16 cellular contexts compared by ENCODE assay signal in genomic region chr20:22861990-22862389, GRCh38.
DNase-seq lines count a peak whose midpoint lies in the region; ATAC-seq and TF ChIP-seq lines count a peak whose summit lies in the region.
"Had no signal": no experiment of that assay in that cellular context is flagged by ENCODE, and none has a peak within 500 bp of the region (broad histone marks: within the 10 kb centered on the region; RNA-seq: fewer than 3 reads in every experiment).

No MANE protein-coding gene starts in this region.

- no peaks in the 10 kb centered on the region for H3K36me3 ChIP-seq in adrenal gland (replicated peaks in 1 of 2)
- no peaks in the 10 kb centered on the region for H3K36me3 ChIP-seq in heart left ventricle
- no peaks in the 10 kb centered on the region for H3K36me3 ChIP-seq in osteoblast (ENCODE audit: insufficient read depth, low read length)
- H3K36me3 ChIP-seq: thyroid gland had no signal

- DNase-seq in Daoy (ENCODE audit: low read depth) (peak; percentile 64), adrenal gland (peak; percentile 23 to 75 (median 41)), heart left ventricle (peak; percentile 59 to 77 (median 74)), osteoblast (ENCODE audit: insufficient read length, low spot score, missing footprints) (peak; percentile 13), ureter (ENCODE audit: low spot score) (no peak), NCI-H1048 (lab: John Stamatoyannopoulos, UW) (no peak), mucosa of gallbladder (ENCODE audit: low spot score) (no peak)
- DNase-seq in stimulated activated naive B cell treated with anti-CD40 and anti-IgM and Interleukin-4, amounts not matched to agents 10 μg/mL and 1 μg/mL and 100 μg/mL, for 72 hours, result no peak
- DNase-seq: activated CD4-positive, alpha-beta T cell treated with anti-CD3 and anti-CD28 coated beads, Interleukin-2, amount 10 ng/mL, durations not matched to agents 24 days and 14 days; activated gamma-delta T cell; cerebellar nuclear complex; naive thymus-derived CD8-positive, alpha-beta T cell; NCI-H146; stimulated activated CD4-positive, alpha-beta T cell treated with anti-CD3 and anti-CD28 coated beads, Interleukin-12 subunit alpha, Interleukin-12 subunit beta, amount 100 ng/mL, for 4 hours had no signal

- no peaks in the 10 kb centered on the region for H4K20me1 ChIP-seq in osteoblast (ENCODE audit: insufficient read depth, low read length)

- H3K4me2 ChIP-seq in osteoblast (ENCODE audit: insufficient read depth, low read length), result no peak overlapping the region

- peak; percentile 66 to 93 (median 84) for ATAC-seq in heart left ventricle
- no peak for ATAC-seq in stimulated activated naive B cell treated with anti-CD40 and anti-IgM and Interleukin-4, amounts not matched to agents 10 μg/mL and 1 μg/mL and 100 μg/mL, for 72 hours (replicated peaks)
- ATAC-seq: naive thymus-derived CD8-positive, alpha-beta T cell had no signal

- H3K27me3 Mint-ChIP-seq in stimulated activated naive B cell treated with anti-CD40 and anti-IgM and Interleukin-4, amounts not matched to agents 10 μg/mL and 1 μg/mL and 100 μg/mL, for 72 hours, result peaks cover 0 to 5% of the 10 kb centered on the region in 2 donors

- H3K36me3 Mint-ChIP-seq in stimulated activated naive B cell treated with anti-CD40 and anti-IgM and Interleukin-4, amounts not matched to agents 10 μg/mL and 1 μg/mL and 100 μg/mL, for 72 hours, result no peaks in the 10 kb centered on the region
- H3K36me3 Mint-ChIP-seq: naive thymus-derived CD8-positive, alpha-beta T cell had no signal

- peaks cover 2 to 5% of the 10 kb centered on the region in 2 donors for H3K9me3 Mint-ChIP-seq in stimulated activated naive B cell treated with anti-CD40 and anti-IgM and Interleukin-4, amounts not matched to agents 10 μg/mL and 1 μg/mL and 100 μg/mL, for 72 hours
- H3K9me3 Mint-ChIP-seq: activated CD4-positive, alpha-beta T cell treated with anti-CD3 and anti-CD28 coated beads, Interleukin-2, amount 10 ng/mL, durations not matched to agents 24 days and 14 days had no signal

- H3K4me1 ChIP-seq in adrenal gland (replicated peaks in 1 of 2), result no peaks in the 10 kb centered on the region
- H3K4me1 ChIP-seq in heart left ventricle, result peaks cover 0 to 21% (median 4%) of the 10 kb centered on the region in 12 donors
- H3K4me1 ChIP-seq in osteoblast (ENCODE audit: insufficient read depth, low read length), result no peaks in the 10 kb centered on the region
- H3K4me1 ChIP-seq: thyroid gland had no signal

- H3K4me1 Mint-ChIP-seq in stimulated activated naive B cell treated with anti-CD40 and anti-IgM and Interleukin-4, amounts not matched to agents 10 μg/mL and 1 μg/mL and 100 μg/mL, for 72 hours, result no peaks in the 10 kb centered on the region
- H3K4me1 Mint-ChIP-seq: activated CD4-positive, alpha-beta T cell treated with anti-CD3 and anti-CD28 coated beads, Interleukin-2, amount 10 ng/mL, durations not matched to agents 24 days and 14 days; naive thymus-derived CD8-positive, alpha-beta T cell had no signal

- TF ChIP-seq POLR2A in adrenal gland (IDR thresholded peaks at IDR 0.05) (no peak), heart left ventricle (IDR thresholded peaks at IDR 0.05) (no peak)

- H2AFZ ChIP-seq in osteoblast (ENCODE audit: low read length), result no peak overlapping the region
- H2AFZ ChIP-seq: GM23248 had no signal

- no peak for TF ChIP-seq CTCF in adrenal gland (IDR thresholded peaks at IDR 0.05)
- TF ChIP-seq CTCF in heart left ventricle (IDR thresholded peaks at IDR 0.05), result no peak
- TF ChIP-seq CTCF in osteoblast (IDR thresholded peaks at IDR 0.05; ENCODE audit: extremely low read depth, low read depth, low read length), result no peak

- intact Hi-C loops in adrenal gland (cut with DNase I) (no loop called here), heart left ventricle (cut with DNase I) (loop anchor here in 8 of 10 donors (1.0 to 10.0 kb wide), 15 partner anchors 113 to 453 kb away; partner anchors contain the start of gene THBD (in 7 of the 8))

- H3K79me2 ChIP-seq in osteoblast (ENCODE audit: insufficient read depth, low read length), result no peaks in the 10 kb centered on the region

- H3K27ac ChIP-seq in adrenal gland (peak overlapping the region in 2 of 5 donors; percentile 40 to 80), heart left ventricle (peak overlapping the region; percentile 44 to 87 (median 73)), osteoblast (ENCODE audit: low read depth, low read length) (no peak overlapping the region)
- H3K27ac ChIP-seq: GM23248 had no signal

- H3K9me3 ChIP-seq in adrenal gland (replicated peaks in 1 of 3) (no peaks in the 10 kb centered on the region), heart left ventricle (peaks cover 0 to under 1% (median 0%) of the 10 kb centered on the region in 12 donors), osteoblast (ENCODE audit: low read depth, low read length) (no peaks in the 10 kb centered on the region)
- H3K9me3 ChIP-seq: thyroid gland had no signal

- 69 to 81% (median 78%) methylated on average over 10 of the region's 10 CpGs for WGBS in adrenal gland, 4 donors
- WGBS in heart left ventricle, 4 donors, result 58 to 75% (median 70%) methylated on average over 10 of the region's 10 CpGs

- H3K27me3 ChIP-seq in adrenal gland (no peaks in the 10 kb centered on the region), heart left ventricle (no peaks in the 10 kb centered on the region), osteoblast (ENCODE audit: insufficient read depth, low read length) (peaks cover 3% of the 10 kb centered on the region)
- H3K27me3 ChIP-seq: thyroid gland had no signal

- H3K4me3 ChIP-seq in adrenal gland (no peak overlapping the region), heart left ventricle (no peak overlapping the region), osteoblast (ENCODE audit: insufficient read depth, low read length) (no peak overlapping the region)
- H3K4me3 ChIP-seq: GM23248, thyroid gland had no signal

- H3K27ac Mint-ChIP-seq in stimulated activated naive B cell treated with anti-CD40 and anti-IgM and Interleukin-4, amounts not matched to agents 10 μg/mL and 1 μg/mL and 100 μg/mL, for 72 hours, result no peak overlapping the region
- H3K27ac Mint-ChIP-seq: activated CD4-positive, alpha-beta T cell treated with anti-CD3 and anti-CD28 coated beads, Interleukin-2, amount 10 ng/mL, durations not matched to agents 24 days and 14 days; naive thymus-derived CD8-positive, alpha-beta T cell had no signal

- no peak overlapping the region for H3K4me3 Mint-ChIP-seq in stimulated activated naive B cell treated with anti-CD40 and anti-IgM and Interleukin-4, amounts not matched to agents 10 μg/mL and 1 μg/mL and 100 μg/mL, for 72 hours
- H3K4me3 Mint-ChIP-seq: activated CD4-positive, alpha-beta T cell treated with anti-CD3 and anti-CD28 coated beads, Interleukin-2, amount 10 ng/mL, durations not matched to agents 24 days and 14 days; naive thymus-derived CD8-positive, alpha-beta T cell had no signal

Comparison
In these comparisons a context has a peak if more than half of its experiments do, and no peak if none do; other contexts are left out.
1. DNase-seq: peak in Daoy (single experiment), adrenal gland (7 of 7), heart left ventricle (5 of 5) and osteoblast (single experiment); none in ureter (single experiment), stimulated activated naive B cell treated with anti-CD40 and anti-IgM and Interleukin-4, amounts not matched to agents 10 μg/mL and 1 μg/mL and 100 μg/mL, for 72 hours (single experiment), NCI-H1048 (single experiment) and mucosa of gallbladder (single experiment).
2. ATAC-seq: peak in heart left ventricle (4 of 4); none in stimulated activated naive B cell treated with anti-CD40 and anti-IgM and Interleukin-4, amounts not matched to agents 10 μg/mL and 1 μg/mL and 100 μg/mL, for 72 hours (0 of 2).
3. intact Hi-C loops: an anchor here in heart left ventricle (1.0 to 10.0 kb wide); none called in adrenal gland.